In the genomic region with DNA sequence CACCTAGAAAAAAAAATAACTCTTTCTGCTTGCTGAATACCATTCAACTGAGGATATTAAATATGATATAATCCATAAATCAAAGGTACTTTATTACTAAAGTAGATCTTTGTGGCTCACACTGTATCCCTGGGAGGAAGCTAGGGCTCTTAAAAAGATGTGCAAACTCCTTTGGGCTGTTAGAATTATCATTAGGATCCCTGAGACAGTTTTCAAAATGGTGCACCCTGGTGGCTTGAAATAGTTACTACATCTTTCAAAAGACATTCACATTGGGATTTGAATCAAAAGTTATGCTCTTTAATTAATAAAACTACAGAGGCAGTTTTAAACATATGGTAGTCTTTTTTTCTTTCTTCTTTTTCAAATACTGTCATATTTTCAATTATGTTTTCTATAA, we compare ENCODE assay signal across 12 cellular contexts.
DNase-seq lines count a peak whose midpoint lies in the region; ATAC-seq, FAIRE-seq and TF ChIP-seq lines count a peak whose summit lies in the region.
"Had no signal": no experiment of that assay in that cellular context is flagged by ENCODE, and none has a peak within 500 bp of the region (broad histone marks: within the 10 kb centered on the region; RNA-seq: fewer than 3 reads in every experiment).

No MANE protein-coding gene starts in this region.

- H3K23ac ChIP-seq in H9 (ENCODE audit: insufficient read length, low read depth, low read length): no peak overlapping the region

- no peak overlapping the region for H2BK5ac ChIP-seq in H9 (ENCODE audit: insufficient read length, low read length)

- H3K27me3 ChIP-seq in H9 (ENCODE audit: insufficient read depth, low read length): no peaks in the 10 kb centered on the region

- no peaks in the 10 kb centered on the region for H3K23me2 ChIP-seq in H9 (ENCODE audit: insufficient read length, low read depth, low read length, poor library complexity, severe bottlenecking)

- H3K9me3 ChIP-seq in H9 (ENCODE audit: control insufficient read depth, low read depth, low read length): no peaks in the 10 kb centered on the region

- H2BK20ac ChIP-seq in H9 (ENCODE audit: low read depth, low read length, poor library complexity, severe bottlenecking): no peak overlapping the region

- H3K14ac ChIP-seq in H9 (ENCODE audit: insufficient read depth, low read length): no peak overlapping the region

- no peak overlapping the region for H4K8ac ChIP-seq in H9 (replicated peaks; ENCODE audit: insufficient read length, low read depth, low read length)

- ATAC-seq in HG03045 (IDR thresholded peaks at IDR 0.05; ENCODE audit: unreplicated experiment) (no peak), HG02571 (IDR thresholded peaks at IDR 0.05; ENCODE audit: unreplicated experiment) (no peak)
- ATAC-seq: T-helper 17 cell had no signal

- no peaks in the 10 kb centered on the region for H3K27me3 Mint-ChIP-seq in H9 (ENCODE audit: low read depth)

- H2BK12ac ChIP-seq in H9 (ENCODE audit: insufficient read length, low read depth, low read length): no peak overlapping the region

- no peak overlapping the region for H3K27ac Mint-ChIP-seq in H9
- H3K27ac Mint-ChIP-seq: activated T-cell treated with anti-CD3 and anti-CD28 coated beads, Interleukin-2, amount 50 U/mL, for 24 hours; T-helper 17 cell had no signal

- H3K4me1 ChIP-seq in H9 (ENCODE audit: insufficient read depth, low read length): no peaks in the 10 kb centered on the region

- no peak for DNase-seq in H9
- DNase-seq in iPS-NIHi7 (ENCODE audit: extremely low spot score): peak; percentile 13
- no peak for DNase-seq in NCI-H226
- DNase-seq in activated CD4-positive, alpha-beta T cell treated with anti-CD3 and anti-CD28 coated beads for 48 hours: no peak
- DNase-seq: activated T-cell treated with anti-CD3 and anti-CD28 coated beads, Interleukin-2, amount 50 U/mL, for 24 hours; cortex of kidney; NCI-H2081 treated with DMSO at 0.1 percent for 48 hours; T-helper 17 cell had no signal

- no peaks in the 10 kb centered on the region for H3K79me1 ChIP-seq in H9 (ENCODE audit: insufficient read depth, low read depth, low read length, poor library complexity, severe bottlenecking)

- no peak overlapping the region for H3K56ac ChIP-seq in H9 (ENCODE audit: insufficient read length, low read depth, low read length)

- H4K91ac ChIP-seq in H9 (ENCODE audit: insufficient read length, low read depth, low read length): no peak overlapping the region

- H3K36me3 Mint-ChIP-seq in H9 (ENCODE audit: insufficient read depth in 1 of 3, low read depth in 3 of 3): no peaks in the 10 kb centered on the region

- H3K4me2 ChIP-seq in H9 (ENCODE audit: insufficient read depth, insufficient read length, low read length): no peak overlapping the region

- H3K9ac ChIP-seq in H9 (ENCODE audit: extremely low read depth, insufficient read length, low read length): no peak overlapping the region

- H3K79me2 ChIP-seq in H9 (ENCODE audit: insufficient read depth, low read length): no peaks in the 10 kb centered on the region

- no peak overlapping the region for H2AFZ ChIP-seq in H9 (ENCODE audit: low read length)

- H3K27ac ChIP-seq in C4-2B: no peak overlapping the region
- no peak overlapping the region for H3K27ac ChIP-seq in H9 (ENCODE audit: insufficient read length, low read depth, low read length)

- H3K4me1 Mint-ChIP-seq in H9: peaks cover 7% of the 10 kb centered on the region in 2 experiments
- H3K4me1 Mint-ChIP-seq: T-helper 17 cell had no signal

- H2BK120ac ChIP-seq in H9 (ENCODE audit: low read depth, low read length, poor library complexity, severe bottlenecking): no peak overlapping the region

- H3T11ph ChIP-seq in H9 (ENCODE audit: low read length): no peak overlapping the region

- H2AK5ac ChIP-seq in H9 (ENCODE audit: insufficient read length, low read length): no peak overlapping the region

- H4K20me1 ChIP-seq in H9 (ENCODE audit: control insufficient read depth, insufficient read depth, insufficient read length): no peaks in the 10 kb centered on the region

- H4K5ac ChIP-seq in H9 (ENCODE audit: insufficient read length, low read depth, low read length): no peak overlapping the region

- H3K18ac ChIP-seq in H9 (ENCODE audit: insufficient read length, low read depth, low read length): no peak overlapping the region

- H3K4ac ChIP-seq in H9 (ENCODE audit: low read depth, low read length): no peak overlapping the region

- H3K9me3 Mint-ChIP-seq in H9: peaks cover 0 to 11% of the 10 kb centered on the region in 2 experiments; a peak in 2 of 5 replicates
- H3K9me3 Mint-ChIP-seq: activated T-cell treated with anti-CD3 and anti-CD28 coated beads, Interleukin-2, amount 50 U/mL, for 24 hours had no signal

- TF ChIP-seq CTCF in C4-2B (conservative IDR thresholded peaks at IDR 0.05) (peak; percentile 69), H9 (conservative IDR thresholded peaks at IDR 0.05) (peak; percentile 67)

- peak; percentile 26 for FAIRE-seq in TTC549 (lab: Jason Lieb, UNC)

- no peak overlapping the region for H2BK15ac ChIP-seq in H9 (ENCODE audit: low read depth, low read length)

- H3K4me3 Mint-ChIP-seq in H9: no peak overlapping the region
- H3K4me3 Mint-ChIP-seq: activated T-cell treated with anti-CD3 and anti-CD28 coated beads, Interleukin-2, amount 50 U/mL, for 24 hours; T-helper 17 cell had no signal
